Comparison of ENCODE assay signal across 8 cellular contexts in the genomic region with DNA sequence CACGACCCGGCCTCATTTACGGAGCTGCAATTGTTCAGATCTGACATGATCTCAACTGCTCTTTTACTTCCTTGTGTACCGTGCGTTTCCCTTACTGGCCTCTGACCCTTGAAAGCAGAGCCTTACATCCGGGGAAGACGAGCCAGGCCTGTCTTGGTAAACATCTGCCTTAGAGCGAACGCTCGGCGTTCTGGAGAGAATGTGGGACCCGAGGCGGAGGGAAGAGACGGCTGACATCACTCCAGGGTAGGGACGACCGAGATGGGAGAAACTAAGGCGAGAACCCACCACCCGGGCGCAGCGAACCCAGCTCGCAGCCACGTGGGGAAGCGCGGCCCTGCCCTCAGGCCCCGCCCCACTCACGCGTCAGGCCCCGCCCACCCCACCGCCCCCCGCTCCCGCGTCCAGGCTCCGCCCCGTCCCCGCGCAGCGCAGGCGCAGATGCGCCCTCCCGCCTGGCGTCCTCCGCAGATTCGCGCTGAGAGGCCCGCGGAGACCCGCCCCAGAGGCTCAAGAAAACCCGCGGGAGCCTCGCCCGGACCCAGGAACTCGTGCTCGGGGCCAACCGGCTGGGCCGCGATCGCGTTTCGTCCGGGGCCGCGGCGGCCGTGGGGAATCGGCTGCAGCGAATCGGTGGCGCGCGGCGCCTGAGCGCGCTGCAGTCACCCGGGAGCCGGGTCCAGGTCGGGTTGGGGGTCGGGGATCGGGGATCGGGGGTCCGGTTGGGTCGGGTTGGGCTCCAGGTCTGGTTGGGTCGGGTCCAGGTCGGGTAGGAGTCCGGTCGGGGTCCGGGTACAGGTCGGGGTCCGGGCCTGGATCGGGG. TPM values are rescaled to one million over a fixed set of nuclear protein-coding genes. Genes with fewer than 3 reads are reported as not detected.
DNase-seq lines count a peak whose midpoint lies in the region; ATAC-seq and TF ChIP-seq lines count a peak whose summit lies in the region.

A gene (plus strand): TSS at position 438 of the 823 bp plus-strand sequence. CDS start 922 bp downstream, outside the sequence.

- ATAC-seq in GM18505 (IDR thresholded peaks at IDR 0.05; ENCODE audit: unreplicated experiment) (peak; percentile 56), HG03342 (IDR thresholded peaks at IDR 0.05; ENCODE audit: unreplicated experiment) (peak; percentile 68)

- peak within 1 kb of the TSS; percentile 81 for H3K27ac ChIP-seq in effector memory CD4-positive, alpha-beta T cell (ENCODE audit: insufficient read depth, low read length, poor library complexity, severe bottlenecking)

- peaks cover 16% of the 10 kb centered on the region for H3K4me1 ChIP-seq in effector memory CD4-positive, alpha-beta T cell (ENCODE audit: control insufficient read depth, insufficient read depth, low read length, poor library complexity, severe bottlenecking)

- peak; percentile 57 for TF ChIP-seq POLR2A in GM18505 (IDR thresholded peaks at IDR 0.05; ENCODE audit: borderline replicate concordance, extremely low read depth, insufficient read depth, insufficient read length)

- H3K27me3 ChIP-seq in effector memory CD4-positive, alpha-beta T cell (replicated peaks; ENCODE audit: control insufficient read depth, insufficient read depth, low read length, poor library complexity, severe bottlenecking) = no peaks in the 10 kb centered on the region

- H3K4me3 ChIP-seq in effector memory CD4-positive, alpha-beta T cell (ENCODE audit: insufficient read depth, low read depth, low read length, poor library complexity, severe bottlenecking) = peak within 1 kb of the TSS; percentile 83

- DNase-seq in A172 (ENCODE audit: low spot score) = peak; percentile 42
- DNase-seq in NOMO-1 (lab: John Stamatoyannopoulos, UW; ENCODE audit: unreplicated experiment in 2 of 2) = peak; percentile 72 to 85
- peak; percentile 70 to 73 for DNase-seq in activated CD8-positive, alpha-beta memory T cell treated with anti-CD3 and anti-CD28 coated beads for 4 hours (ENCODE audit: low read depth in 2 of 2)
- DNase-seq in effector memory CD4-positive, alpha-beta T cell = peak; percentile 76 to 84 (median 84)
- DNase-seq in medulla oblongata (ENCODE audit: extremely low spot score) = peak; percentile 78
- peak; percentile 75 to 88 (median 77) for DNase-seq in stimulated activated CD4-positive, alpha-beta T cell treated with anti-CD3 and anti-CD28 coated beads, TNF-alpha, amount 100 ng/mL, for 4 hours (ENCODE audit: low read depth in 3 of 3)

- H3K9me3 ChIP-seq in effector memory CD4-positive, alpha-beta T cell (ENCODE audit: control insufficient read depth, low read length) = no peaks in the 10 kb centered on the region

- peaks cover 21% of the 10 kb centered on the region for H3K36me3 ChIP-seq in effector memory CD4-positive, alpha-beta T cell (ENCODE audit: control insufficient read depth, insufficient read depth, low read length)

RNA-seq across cellular contexts. Expression of the gene that starts here (rescaled TPM):
- 20.9 and 28.8 TPM in 2 replicates for total RNA-seq in A172 (2014; rRNA removed; shearing (Covaris generic))

Comparison
In these comparisons a context has a peak if more than half of its experiments do, and no peak if none do; other contexts are left out.
1. Peak in every context shown above with its lines: DNase-seq, ATAC-seq, H3K4me3 ChIP-seq and H3K27ac ChIP-seq.